Comparison of ENCODE assay signal across 14 cellular contexts in the genomic region with DNA sequence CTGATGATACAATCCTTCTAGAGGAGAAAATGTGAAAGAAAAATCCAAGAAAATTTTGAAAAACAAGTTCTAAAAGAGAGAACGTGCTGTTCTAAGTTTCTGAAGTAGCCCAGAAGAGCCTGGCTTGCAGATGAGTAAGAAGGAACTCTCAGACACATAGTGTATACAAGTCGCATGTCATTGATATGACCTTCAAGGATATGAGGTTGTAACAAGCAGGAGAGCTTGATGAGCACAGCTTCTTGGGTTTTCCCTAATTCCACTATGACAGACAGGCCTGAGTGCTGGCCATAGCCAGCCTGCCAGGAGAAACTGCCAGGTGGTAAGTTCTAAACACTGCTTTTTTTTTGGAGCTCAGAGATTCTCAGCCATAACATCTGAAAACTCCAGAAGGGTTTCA.
DNase-seq lines count a peak whose midpoint lies in the region; ATAC-seq and TF ChIP-seq lines count a peak whose summit lies in the region.
"Had no signal": no experiment of that assay in that cellular context is flagged by ENCODE, and none has a peak within 500 bp of the region (broad histone marks: within the 10 kb centered on the region; RNA-seq: fewer than 3 reads in every experiment).

No MANE protein-coding gene starts in this region.

- H3K9me3 Mint-ChIP-seq in chondrocyte (ENCODE audit: low read depth): peaks cover 2% of the 10 kb centered on the region
- H3K9me3 Mint-ChIP-seq: CD8-positive, alpha-beta T cell had no signal

- no peak for TF ChIP-seq CTCF in chondrocyte (IDR thresholded peaks at IDR 0.05)

- H3K27ac Mint-ChIP-seq in chondrocyte (ENCODE audit: unreplicated experiment): peak overlapping the region; percentile 14
- H3K27ac Mint-ChIP-seq: CD14-positive monocyte; CD8-positive, alpha-beta T cell had no signal

- H3K27me3 Mint-ChIP-seq in chondrocyte (ENCODE audit: low read depth): no peaks in the 10 kb centered on the region

- no peak overlapping the region for H3K4me3 Mint-ChIP-seq in chondrocyte (ENCODE audit: unreplicated experiment)
- H3K4me3 Mint-ChIP-seq: CD14-positive monocyte; CD8-positive, alpha-beta T cell had no signal

- DNase-seq in DMS 273 (lab: John Stamatoyannopoulos, UW; ENCODE audit: unreplicated experiment) (peak; percentile 15), DMS 273 treated with DMSO at 0.1 percent for 48 hours (lab: John Stamatoyannopoulos, UW) (no peak), chondrocyte (ENCODE audit: low spot score) (no peak), myocyte (ENCODE audit: low read depth) (peak; percentile 46), HT-29 (ENCODE audit: low spot score) (no peak), activated gamma-delta T cell (lab: John Stamatoyannopoulos, UW) (no peak)
- DNase-seq: CD8-positive, alpha-beta T cell; COR-L47; DMS53; GF-D8 had no signal

- no peaks in the 10 kb centered on the region for H3K36me3 Mint-ChIP-seq in chondrocyte (ENCODE audit: low read depth)
- H3K36me3 Mint-ChIP-seq: CD14-positive monocyte; CD8-positive, alpha-beta T cell had no signal

- no peak for ATAC-seq in HG02610 (IDR thresholded peaks at IDR 0.05; ENCODE audit: unreplicated experiment)
- ATAC-seq: CD8-positive, alpha-beta T cell; HCT116; HepG2 had no signal

- peaks cover 45% of the 10 kb centered on the region for H3K4me1 Mint-ChIP-seq in chondrocyte (ENCODE audit: low read depth)
- H3K4me1 Mint-ChIP-seq: CD14-positive monocyte had no signal

Comparison
In these comparisons a context has a peak if more than half of its experiments do, and no peak if none do; other contexts are left out.
1. DNase-seq: peak in DMS 273 (single experiment) and myocyte (single experiment); none in DMS 273 treated with DMSO at 0.1 percent for 48 hours (single experiment), chondrocyte (single experiment), HT-29 (single experiment) and activated gamma-delta T cell (single experiment).